ENCODE assay signal across 29 cellular contexts in genomic region chr18:31278609-31279071, GRCh38. TPM values are rescaled to one million over a fixed set of nuclear protein-coding genes. Genes with fewer than 3 reads are reported as not detected.
DNase-seq lines count a peak whose midpoint lies in the region; ATAC-seq and TF ChIP-seq lines count a peak whose summit lies in the region.
"Had no signal": no experiment of that assay in that cellular context is flagged by ENCODE, and none has a peak within 500 bp of the region (broad histone marks: within the 10 kb centered on the region; RNA-seq: fewer than 3 reads in every experiment).

No MANE protein-coding gene starts in this region.

- TF ChIP-seq POLR2A in heart left ventricle (IDR thresholded peaks at IDR 0.05) (no peak), ovary (IDR thresholded peaks at IDR 0.05) (no peak)

- TF ChIP-seq EP300 in ovary (IDR thresholded peaks at IDR 0.05) = no peak

- POLR2A ChIA-PET in HEK293T (lab: Yijun Ruan, JAX) = interaction anchor here (1.0 to 1.2 kb wide), 3 partner anchors 9 to 238 kb away, joined by 4 read pairs; partner anchors contain the start of gene DSC3

- CTCF ChIA-PET in HEK293T (lab: Yijun Ruan, JAX) = interaction anchor here (0.8 to 2.4 kb wide), 4 partner anchors 9 to 235 kb away, joined by 3 to 10 read pairs (median 6); no protein-coding TSS in a partner anchor

- peaks cover 0 to 4% (median 0%) of the 10 kb centered on the region in 12 donors for H3K9me3 ChIP-seq in heart left ventricle
- H3K9me3 ChIP-seq in mucosa of descending colon = no peaks in the 10 kb centered on the region
- no peaks in the 10 kb centered on the region for H3K9me3 ChIP-seq in ovary
- H3K9me3 ChIP-seq: ascending aorta, esophagus squamous epithelium, left lung, sigmoid colon, testis had no signal

- ATAC-seq in heart left ventricle (peak; percentile 11 to 84 (median 44)), mucosa of descending colon (peak; percentile 87), GM21786 (IDR thresholded peaks at IDR 0.05; ENCODE audit: unreplicated experiment) (no peak)
- ATAC-seq: activated CD4-positive, alpha-beta T cell treated with anti-CD3 and anti-CD28 coated beads for 36 hours; activated naive CD4-positive, alpha-beta T cell treated with anti-CD3 and anti-CD28 coated beads, Interleukin-2, amount 50 U/mL, for 72 hours; CD8-positive, alpha-beta T cell; HCT116; left lung; pancreas; stimulated activated naive CD8-positive, alpha-beta T cell treated with anti-CD3 and anti-CD28 coated beads, Interleukin-15, Interleukin-2, amounts not matched to agents 100 U/mL and 50 U/mL, for 24 hours had no signal

- 38 to 69% (median 57%) methylated on average over 1 of the region's 1 CpG for WGBS in heart left ventricle, 4 donors
- 48 to 66% (median 52%) methylated on average over 1 of the region's 1 CpG for WGBS in ovary, 3 donors

- H3K4me3 ChIP-seq in heart left ventricle (no peak overlapping the region), mucosa of descending colon (no peak overlapping the region), ovary (no peak overlapping the region)
- H3K4me3 ChIP-seq: ascending aorta, esophagus squamous epithelium, left lung, pancreas, sigmoid colon, testis had no signal

- DNase-seq in Daoy (ENCODE audit: low read depth) (peak; percentile 15), NCI-H226 (peak; percentile 45), heart left ventricle (no peak), mucosa of descending colon (peak in 1 of 3 donors; percentile 36), ovary (no peak), HEK293T (ENCODE audit: extremely low spot score) (no peak)
- no peak for DNase-seq in activated CD4-positive, alpha-beta T cell treated with anti-CD3 and anti-CD28 coated beads for 4 hours
- DNase-seq: activated CD4-positive, alpha-beta T cell treated with anti-CD3 and anti-CD28 coated beads for 36 hours; activated T-cell treated with anti-CD3 and anti-CD28 coated beads for 4 hours; CD8-positive, alpha-beta T cell; central memory CD4-positive, alpha-beta T cell; dermis blood vessel endothelial cell; esophagus squamous epithelium; GF-D8; hippocampal formation; left lung; MV-4-11; NCI-H510A; nephron progenitor cell; pancreas; sigmoid colon; stimulated activated naive CD8-positive, alpha-beta T cell treated with anti-CD3 and anti-CD28 coated beads, Interleukin-15, Interleukin-2, amounts not matched to agents 100 U/mL and 50 U/mL, for 24 hours; T-helper 2 cell; testis had no signal

- H3K4me1 ChIP-seq in heart left ventricle (peaks cover 0 to 34% (median 21%) of the 10 kb centered on the region in 12 donors), mucosa of descending colon (ENCODE audit: low read depth) (peaks cover 6% of the 10 kb centered on the region), ovary (ENCODE audit: insufficient read depth) (no peaks in the 10 kb centered on the region)
- H3K4me1 ChIP-seq: ascending aorta, sigmoid colon, testis had no signal

- H3K36me3 ChIP-seq in heart left ventricle (no peaks in the 10 kb centered on the region), mucosa of descending colon (ENCODE audit: low read depth) (no peaks in the 10 kb centered on the region), ovary (no peaks in the 10 kb centered on the region)
- H3K36me3 ChIP-seq: ascending aorta, esophagus squamous epithelium, left lung, pancreas, sigmoid colon had no signal

- H3K27ac ChIP-seq in heart left ventricle (no peak overlapping the region), ovary (no peak overlapping the region)
- H3K27ac ChIP-seq: ascending aorta, esophagus squamous epithelium, left lung, pancreas, sigmoid colon, testis had no signal

- intact Hi-C loops in heart left ventricle (cut with DNase I) (loop anchor here in 6 of 10 donors (5.0 to 10.0 kb wide), 6 partner anchors 116 to 226 kb away; partner anchors contain the start of gene DSG2 (in 3 of the 6)), mucosa of descending colon (cut with DNase I, micrococcal nuclease) (no loop called here), ovary (cut with DNase I) (no loop called here)

- H3K27me3 ChIP-seq in heart left ventricle (no peaks in the 10 kb centered on the region), ovary (no peaks in the 10 kb centered on the region)
- H3K27me3 ChIP-seq: ascending aorta, esophagus squamous epithelium, left lung, pancreas, sigmoid colon, testis had no signal

- TF ChIP-seq CTCF in heart left ventricle (IDR thresholded peaks at IDR 0.05) (no peak), mucosa of descending colon (IDR thresholded peaks at IDR 0.05) (no peak), ovary (IDR thresholded peaks at IDR 0.05) (no peak)

TF ChIP-seq in HEK293T, 16 proteins besides CTCF, POLR2A, EP300 and RAD21:
- TF ChIP-seq CTBP1 (IDR thresholded peaks at IDR 0.05; ENCODE audit: borderline replicate concordance) = no peak
- no peak for TF ChIP-seq BHLHE40 (IDR thresholded peaks at IDR 0.05; ENCODE audit: borderline replicate concordance)
- no peak for TF ChIP-seq HDGF (IDR thresholded peaks at IDR 0.05; ENCODE audit: borderline replicate concordance)
- TF ChIP-seq TARDBP (IDR thresholded peaks at IDR 0.05) = no peak
- no peak for TF ChIP-seq FOXK2 (IDR thresholded peaks at IDR 0.05)
- no peak for TF ChIP-seq SP1 (IDR thresholded peaks at IDR 0.05)
- TF ChIP-seq LEF1 (IDR thresholded peaks at IDR 0.05; ENCODE audit: borderline replicate concordance) = no peak
- TF ChIP-seq SUZ12 (IDR thresholded peaks at IDR 0.05) = no peak
- TF ChIP-seq ARNT (IDR thresholded peaks at IDR 0.05) = no peak
- no peak for TF ChIP-seq FOXM1 (IDR thresholded peaks at IDR 0.05; ENCODE audit: borderline replicate concordance)
- no peak for TF ChIP-seq ELF4 (IDR thresholded peaks at IDR 0.05)

RNA-seq across cellular contexts. Expression of gene DSG1, which starts 39.3 kb away (rescaled TPM):
- not detected in 2 replicates for total RNA-seq in Daoy (2014; rRNA removed; shearing (Covaris generic))
- total RNA-seq in heart left ventricle (1 to 10 TPM in 5 of 9 donors, under 1 TPM in 4; 0.14 to 5.6 (median 1.0) TPM), mucosa of descending colon (not detected), ovary (not detected)
- polyA plus RNA-seq in heart left ventricle (under 1 TPM in 1 of 2 donors, not detected in 1; 0.19 TPM), ovary (not detected)
- total RNA-seq: A673; activated CD4-positive, alpha-beta T cell treated with anti-CD3 and anti-CD28 coated beads for 36 hours; activated naive CD4-positive, alpha-beta T cell treated with anti-CD3 and anti-CD28 coated beads, Interleukin-2, amount 50 U/mL, for 72 hours; ascending aorta; CD8-positive, alpha-beta T cell; dermis blood vessel endothelial cell; left lung; pancreas; sigmoid colon had no signal
- polyA plus RNA-seq: sigmoid colon had no signal

Comparison
In these comparisons a context has a peak if more than half of its experiments do, and no peak if none do; other contexts are left out.
1. DNase-seq: peak in Daoy (single experiment) and NCI-H226 (single experiment); none in heart left ventricle (0 of 5), activated CD4-positive, alpha-beta T cell treated with anti-CD3 and anti-CD28 coated beads for 4 hours (0 of 2), ovary (0 of 5) and HEK293T (single experiment).
2. intact Hi-C loops: an anchor here in heart left ventricle (5.0 to 10.0 kb wide); none called in mucosa of descending colon and ovary.